ENCODE assay signal across 16 cellular contexts in the genomic region with DNA sequence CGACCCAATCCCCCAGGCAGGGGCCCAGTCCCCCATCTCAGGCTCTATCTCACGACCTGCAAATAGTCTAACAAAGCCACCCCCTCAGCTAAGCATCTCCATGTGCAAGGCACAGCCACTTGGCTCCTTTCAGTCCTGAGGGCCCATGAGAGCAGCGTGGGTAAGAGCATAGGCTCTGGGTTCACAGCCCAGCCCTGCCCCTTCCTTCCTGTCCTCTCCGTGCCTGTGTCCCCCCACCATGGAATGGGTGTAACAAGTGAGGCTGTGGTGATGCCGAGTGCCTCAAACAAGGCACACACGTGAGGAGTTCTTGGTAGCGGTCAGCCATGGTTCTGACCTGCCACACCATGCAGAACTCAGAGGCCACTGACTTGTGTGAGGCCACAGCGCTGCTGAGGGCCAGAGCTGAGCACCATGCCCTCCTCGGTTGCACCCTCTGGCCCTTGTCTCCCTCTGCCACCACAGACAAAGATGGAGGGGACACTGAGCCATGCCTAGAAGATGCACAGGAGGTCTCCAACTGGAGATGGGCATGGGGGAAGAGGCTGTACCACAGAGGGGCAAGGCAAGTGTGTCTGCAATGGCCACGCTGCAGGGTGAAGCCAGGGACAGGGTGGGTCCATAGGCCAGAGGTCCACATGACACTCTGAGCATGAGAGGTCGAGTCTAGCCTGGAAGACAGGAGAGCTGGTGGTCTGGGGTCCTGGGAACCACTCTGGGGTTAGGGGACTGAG.
"Had no signal": no experiment of that assay in that cellular context is flagged by ENCODE, and none has a peak within 500 bp of the region (broad histone marks: within the 10 kb centered on the region; RNA-seq: fewer than 3 reads in every experiment).

No MANE protein-coding gene starts in this region.

- H3K9me3 Mint-ChIP-seq: activated T-helper 1 cell treated with anti-CD3 and anti-CD28 coated beads, Interleukin-12 subunit alpha, Interleukin-12 subunit beta, Interleukin-2, Interleukin-4 antibody, amounts not matched to agents 30 ng/mL and 10 ng/mL and 1 ng/mL, durations not matched to agents 14 hours and 24 hours and 36 hours; naive thymus-derived CD8-positive, alpha-beta T cell had no signal

- H3K4me3 Mint-ChIP-seq: activated T-helper 1 cell treated with anti-CD3 and anti-CD28 coated beads, Interleukin-12 subunit alpha, Interleukin-12 subunit beta, Interleukin-2, Interleukin-4 antibody, amounts not matched to agents 30 ng/mL and 10 ng/mL and 1 ng/mL, durations not matched to agents 14 hours and 24 hours and 36 hours; naive thymus-derived CD8-positive, alpha-beta T cell had no signal

- H3K9me3 ChIP-seq: heart left ventricle, left lung, right lobe of liver, testis, vagina had no signal

- H3K4me1 ChIP-seq: right lobe of liver had no signal

- H3K27ac ChIP-seq: heart left ventricle, left lung, right lobe of liver, SK-N-MC, skin epidermis, testis, vagina had no signal

- H3K36me3 ChIP-seq: right lobe of liver had no signal

- H3K4me3 ChIP-seq: heart left ventricle, left lung, right lobe of liver, SK-N-MC, skin epidermis, testis, vagina had no signal

- DNase-seq: activated CD4-positive, alpha-beta T cell treated with anti-CD3 and anti-CD28 coated beads for 48 hours; activated CD8-positive, alpha-beta memory T cell treated with anti-CD3 and anti-CD28 coated beads, Interleukin-2, amount 50 U/mL, for 48 hours; cortex of kidney; left lung; naive thymus-derived CD8-positive, alpha-beta T cell; occipital lobe; right lobe of liver; stimulated activated CD4-positive, alpha-beta T cell treated with anti-CD3 and anti-CD28 coated beads, Interleukin-1b, Interleukin-23, amount 100 ng/mL, for 48 hours; SW 1271; testis; trophoblast cell had no signal

- H3K27me3 ChIP-seq: heart left ventricle, left lung, right lobe of liver, testis, vagina had no signal

- ATAC-seq: heart left ventricle; left lung; naive thymus-derived CD8-positive, alpha-beta T cell; right lobe of liver had no signal

- H3K27me3 Mint-ChIP-seq: naive thymus-derived CD8-positive, alpha-beta T cell had no signal
